ENCODE assay signal across 12 cellular contexts in genomic region chr15:39584266-39584659, GRCh38. TPM values are rescaled to one million over a fixed set of nuclear protein-coding genes. Genes with fewer than 3 reads are reported as not detected.
DNase-seq lines count a peak whose midpoint lies in the region; ATAC-seq and TF ChIP-seq lines count a peak whose summit lies in the region.
"Had no signal": no experiment of that assay in that cellular context is flagged by ENCODE, and none has a peak within 500 bp of the region (broad histone marks: within the 10 kb centered on the region; RNA-seq: fewer than 3 reads in every experiment).

No MANE protein-coding gene starts in this region.

- POLR2A ChIA-PET in IMR-90 (lab: Charles Lee; ENCODE audit: unreplicated experiment) = no interaction called here

- H3K18ac ChIP-seq in IMR-90 (ENCODE audit: low read depth, low read length) = no peak overlapping the region

- no peak overlapping the region for H3K4ac ChIP-seq in IMR-90 (ENCODE audit: low read depth, low read length)

- H3K14ac ChIP-seq in IMR-90 (replicated peaks; ENCODE audit: low read depth, low read length) = peak overlapping the region; percentile 34

- H4K5ac ChIP-seq in IMR-90 (ENCODE audit: low read depth, low read length) = no peak overlapping the region

- no peaks in the 10 kb centered on the region for H3K9me3 ChIP-seq in IMR-90 (ENCODE audit: control insufficient read depth, insufficient read depth, low read length)
- H3K9me3 ChIP-seq in colonic mucosa = no peaks in the 10 kb centered on the region
- no peaks in the 10 kb centered on the region for H3K9me3 ChIP-seq in lower lobe of right lung
- no peaks in the 10 kb centered on the region for H3K9me3 ChIP-seq in stomach

- ATAC-seq in IMR-90 (ENCODE audit: low read depth) (no peak), lower lobe of right lung (no peak), GM18873 (IDR thresholded peaks at IDR 0.05; ENCODE audit: low FRiP score, unreplicated experiment) (no peak)

- in situ Hi-C loops in IMR-90 (cut with MboI; ENCODE audit: low sequenced_read_pairs) = loop anchor here (5.0 kb wide), 4 partner anchors 412 to 877 kb away; no protein-coding TSS in a partner anchor

- peaks cover 70% of the 10 kb centered on the region for H3K36me3 ChIP-seq in IMR-90 (ENCODE audit: control insufficient read depth, insufficient read depth, low read length)
- H3K36me3 ChIP-seq in colonic mucosa = no peaks in the 10 kb centered on the region
- peaks cover 72% of the 10 kb centered on the region for H3K36me3 ChIP-seq in lower lobe of right lung
- peaks cover 38 to 76% (median 73%) of the 10 kb centered on the region in 4 donors for H3K36me3 ChIP-seq in stomach

- 83% methylated on average over 1 of the region's 7 CpGs; no CpG with 5 or more reads in 1 of the 2 experiments for WGBS in IMR-90 (ENCODE audit: extremely low coverage in 2 of 2, insufficient read length in 1 of 2), 2 experiments
- WGBS in stomach, 5 donors = 72 to 85% (median 78%) methylated on average over 7 of the region's 7 CpGs

- H3K27me3 ChIP-seq in IMR-90 (ENCODE audit: control insufficient read depth, insufficient read depth, low read length) (no peaks in the 10 kb centered on the region), colonic mucosa (no peaks in the 10 kb centered on the region), lower lobe of right lung (ENCODE audit: low read depth) (no peaks in the 10 kb centered on the region), stomach (peaks cover 0 to 14% (median 4%) of the 10 kb centered on the region in 3 donors)

- no TSS peak for BruUV-seq in IMR-90 (replicated peaks; lab: Mats Ljungman, UMichigan)

- no peak for DNase-seq in IMR-90
- DNase-seq in colonic mucosa = no peak
- no peak for DNase-seq in lower lobe of right lung
- DNase-seq in stomach = no peak
- no peak for DNase-seq in COR-L47 (lab: John Stamatoyannopoulos, UW)
- no peak for DNase-seq in DMS153 treated with DMSO at 0.1 percent for 48 hours (lab: John Stamatoyannopoulos, UW; ENCODE audit: unreplicated experiment)
- DNase-seq in NCI-H2171 (lab: John Stamatoyannopoulos, UW) = no peak
- DNase-seq: activated CD4-positive, alpha-beta T cell treated with anti-CD3 and anti-CD28 coated beads, Interleukin-2, amount 50 U/mL, for 4 hours; NCI-H1417; NCI-H524; posterior cingulate gyrus had no signal

- peaks cover 4 to 71% of the 10 kb centered on the region in 2 experiments; a peak in 3 of 4 replicates for H3K79me1 ChIP-seq in IMR-90 (ENCODE audit: low read depth in 1 of 2, low read length in 2 of 2)

- H3K27ac ChIP-seq in IMR-90 (ENCODE audit: insufficient read depth, low read length) (peak overlapping the region; percentile 1; the same call in 1 of the 2 replicates), colonic mucosa (peak overlapping the region; percentile 0), lower lobe of right lung (no peak overlapping the region), stomach (peak overlapping the region in 2 of 5 donors; percentile 94 to 96)

- no peak overlapping the region for H3K56ac ChIP-seq in IMR-90 (ENCODE audit: extremely low read depth, insufficient read depth, low read length)

- dilution Hi-C loops in IMR-90 (cut with HindIII; ENCODE audit: low sequenced_read_pairs, unreplicated experiment) = no loop called here

- H4K91ac ChIP-seq in IMR-90 (ENCODE audit: insufficient read depth, low read depth, low read length) = no peak overlapping the region

- no peak overlapping the region for H2BK120ac ChIP-seq in IMR-90 (ENCODE audit: low read depth, low read length)

- peak overlapping the region; percentile 63 for H3K4me2 ChIP-seq in IMR-90 (ENCODE audit: low read depth, low read length)

- H2AK9ac ChIP-seq in IMR-90 (replicated peaks; ENCODE audit: low read depth, low read length, poor library complexity) = peak overlapping the region; percentile 67

- peaks cover 7% of the 10 kb centered on the region; the same call in 1 of the 2 replicates for H3K9me1 ChIP-seq in IMR-90 (ENCODE audit: insufficient read depth, low read length)

- no peak for TF ChIP-seq EP300 in stomach (IDR thresholded peaks at IDR 0.05)

- H3K23ac ChIP-seq in IMR-90 (ENCODE audit: low read depth, low read length) = 0 out of 2 replicates have a peak overlapping the region, but pooled peaks have one; percentile 1

- peak overlapping the region; percentile 15 for H2AFZ ChIP-seq in IMR-90 (replicated peaks; ENCODE audit: low read length, poor library complexity)

- intact Hi-C loops in IMR-90 (cut with micrococcal nuclease) (loop anchor here (5.0 kb wide), 1 partner anchor 297 kb away; no protein-coding TSS in a partner anchor), colonic mucosa (cut with DNase I) (loop anchor here (5.0 kb wide), 1 partner anchor 457 kb away; no protein-coding TSS in a partner anchor), lower lobe of right lung (cut with DNase I) (loop anchor here (10.0 kb wide), 1 partner anchor 409 kb away; no protein-coding TSS in a partner anchor), stomach (cut with DNase I; ENCODE audit: low total_unique reads) (loop anchor here (5.0 kb wide), 2 partner anchors 407 to 767 kb away; no protein-coding TSS in a partner anchor)

- no peak overlapping the region for H2AK5ac ChIP-seq in IMR-90 (ENCODE audit: low read depth, low read length)

- H2BK20ac ChIP-seq in IMR-90 (ENCODE audit: low read depth, low read length) = no peak overlapping the region

- H4K8ac ChIP-seq in IMR-90 (ENCODE audit: low read depth in 2 of 2, low read length in 2 of 2) = no peak overlapping the region

- H3K9ac ChIP-seq in IMR-90 (ENCODE audit: low read depth, low read length) (peak overlapping the region; percentile 85), colonic mucosa (ENCODE audit: low read depth in 2 of 2, low read length in 2 of 2) (peak overlapping the region in 1 of 2 donors; percentile 89)

- TF ChIP-seq RAD21 in IMR-90 (IDR thresholded peaks at IDR 0.05; ENCODE audit: low read length) = no peak

- TF ChIP-seq CTCF in IMR-90 (conservative IDR thresholded peaks at IDR 0.05; ENCODE audit: low read depth, low read length) (no peak), colonic mucosa (IDR thresholded peaks at IDR 0.05) (no peak), lower lobe of right lung (IDR thresholded peaks at IDR 0.05) (no peak), stomach (IDR thresholded peaks at IDR 0.05) (no peak)

- H2BK5ac ChIP-seq in IMR-90 (ENCODE audit: low read depth, low read length, poor library complexity, severe bottlenecking) = peak overlapping the region; percentile 3

- CTCF ChIA-PET in IMR-90 (lab: Yijun Ruan, JAX) = no interaction called here

- H4K20me1 ChIP-seq in IMR-90 (ENCODE audit: insufficient read depth, low read length) = peaks cover 83% of the 10 kb centered on the region

- peak overlapping the region; percentile 80 for H3K4me3 ChIP-seq in IMR-90 (ENCODE audit: insufficient read depth, low read depth, low read length)
- peak overlapping the region; percentile 62 for H3K4me3 ChIP-seq in colonic mucosa
- peak overlapping the region; percentile 67 for H3K4me3 ChIP-seq in lower lobe of right lung
- peak overlapping the region; percentile 54 to 76 (median 63) for H3K4me3 ChIP-seq in stomach

- H3K4me1 ChIP-seq in IMR-90 (ENCODE audit: control insufficient read depth, insufficient read depth, low read length) = no peaks in the 10 kb centered on the region
- H3K4me1 ChIP-seq in colonic mucosa = no peaks in the 10 kb centered on the region
- H3K4me1 ChIP-seq in lower lobe of right lung = peaks cover 54% of the 10 kb centered on the region
- H3K4me1 ChIP-seq in stomach = peaks cover 26 to 93% (median 69%) of the 10 kb centered on the region in 4 donors

- no peak overlapping the region for H2BK15ac ChIP-seq in IMR-90 (ENCODE audit: low read depth, low read length)

- peak; percentile 14; the same call in 1 of the 2 replicates for TF ChIP-seq POLR2A in IMR-90 (IDR thresholded peaks at IDR 0.05; ENCODE audit: low read depth, low read length)
- no peak for TF ChIP-seq POLR2A in stomach (IDR thresholded peaks at IDR 0.05)

TF ChIP-seq in IMR-90, 13 proteins besides CTCF, POLR2A, EP300 and RAD21:
- TF ChIP-seq BHLHE40 (IDR thresholded peaks at IDR 0.05; ENCODE audit: low read depth, low read length) = no peak
- TF ChIP-seq MAZ (IDR thresholded peaks at IDR 0.05; ENCODE audit: borderline replicate concordance, low read depth, low read length) = no peak
- TF ChIP-seq CEBPB (IDR thresholded peaks at IDR 0.05; ENCODE audit: low read depth, low read length) = no peak
- 0 out of 2 replicates have a peak, but pooled peaks have one; percentile 1 for TF ChIP-seq NFE2L2 (IDR thresholded peaks at IDR 0.05; ENCODE audit: low read depth, low read length)
- TF ChIP-seq RCOR1 (IDR thresholded peaks at IDR 0.05; ENCODE audit: insufficient replicate concordance, low read length) = no peak

RNA-seq across cellular contexts. Expression of gene THBS1, which starts 3.4 kb away (rescaled TPM):
- total RNA-seq in IMR-90 (2012; rRNA removed) (3,217 and 4,071 TPM in 2 replicates), colonic mucosa (100 to 1,000 TPM; 162 to 390 TPM), lower lobe of right lung (226 TPM), stomach (100 to 1,000 TPM; 112 to 842 (median 505) TPM)
- polyA plus RNA-seq in IMR-90 (2012; rRNA removed) (1,562 and 1,711 TPM in 2 replicates), stomach (10 to 100 TPM; 12.9 to 18.2 (median 16.0) TPM)
- polyA plus RNA-seq in IMR-90 (2012; cell fraction: cytosol; rRNA removed) = 567 and 904 TPM in 2 replicates
- polyA plus RNA-seq in IMR-90 (2012; cell fraction: nucleus; rRNA removed; ENCODE audit: low replicate concordance) = 2,496 and 5,799 TPM in 2 replicates
